ENCODE assay signal across 10 cellular contexts in the genomic region with DNA sequence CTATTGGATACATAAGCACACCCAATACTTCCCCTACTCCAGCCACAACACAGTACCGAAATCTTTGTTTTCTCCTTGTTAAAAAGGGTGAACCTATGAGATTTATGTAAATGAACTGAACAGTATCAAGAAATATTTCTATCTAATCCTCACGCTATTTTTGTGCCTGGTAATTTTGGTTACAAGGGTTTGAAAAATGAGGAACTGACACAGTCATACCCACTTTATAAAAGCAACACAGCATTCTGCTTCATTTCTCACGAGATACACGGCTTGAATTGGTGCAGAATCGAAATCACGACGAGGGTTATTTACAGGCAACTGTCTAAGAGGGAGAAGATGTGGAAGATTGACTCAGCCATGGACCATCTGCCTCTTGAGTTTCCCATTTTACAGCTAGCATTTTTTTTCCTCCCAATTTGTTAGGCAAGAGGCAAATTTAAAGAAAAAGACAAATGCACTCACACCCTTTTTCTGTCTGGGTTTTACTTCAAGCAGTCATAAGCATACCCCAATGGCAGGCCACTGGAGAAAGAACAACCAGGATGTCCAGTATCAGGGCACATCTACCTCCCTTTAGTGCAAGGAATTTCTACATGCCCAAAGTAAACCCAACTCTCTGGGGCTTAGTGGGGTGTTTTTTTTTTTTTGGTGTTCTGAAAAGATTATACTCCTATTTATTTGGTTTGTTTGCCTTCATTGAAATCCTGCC.
DNase-seq lines count a peak whose midpoint lies in the region; ATAC-seq lines count a peak whose summit lies in the region.
"Had no signal": no experiment of that assay in that cellular context is flagged by ENCODE, and none has a peak within 500 bp of the region (broad histone marks: within the 10 kb centered on the region; RNA-seq: fewer than 3 reads in every experiment).

No MANE protein-coding gene starts in this region.

- peaks cover 10% of the 10 kb centered on the region for H3K27me3 Mint-ChIP-seq in stimulated activated memory B cell treated with anti-CD40 and anti-IgM and Interleukin-4, amounts not matched to agents 10 μg/mL and 1 μg/mL and 100 μg/mL, for 72 hours
- no peaks in the 10 kb centered on the region for H3K27me3 Mint-ChIP-seq in activated CD4-positive, alpha-beta T cell treated with anti-CD3 and anti-CD28 coated beads, Interleukin-2, amount 10 ng/mL, durations not matched to agents 7 days and 5 days
- H3K27me3 Mint-ChIP-seq: activated naive CD4-positive, alpha-beta T cell treated with anti-CD3 and anti-CD28 coated beads, Interleukin-2, amount 50 U/mL, for 24 hours had no signal

- peaks cover 26% of the 10 kb centered on the region for H3K4me1 Mint-ChIP-seq in stimulated activated memory B cell treated with anti-CD40 and anti-IgM and Interleukin-4, amounts not matched to agents 10 μg/mL and 1 μg/mL and 100 μg/mL, for 72 hours
- H3K4me1 Mint-ChIP-seq in activated CD4-positive, alpha-beta T cell treated with anti-CD3 and anti-CD28 coated beads, Interleukin-2, amount 10 ng/mL, durations not matched to agents 7 days and 5 days = no peaks in the 10 kb centered on the region
- H3K4me1 Mint-ChIP-seq: activated naive CD4-positive, alpha-beta T cell treated with anti-CD3 and anti-CD28 coated beads, Interleukin-2, amount 50 U/mL, for 24 hours had no signal

- ATAC-seq in GM19025 (IDR thresholded peaks at IDR 0.05; ENCODE audit: low read depth, unreplicated experiment) (peak; percentile 68), HG02798 (IDR thresholded peaks at IDR 0.05; ENCODE audit: poor library complexity, unreplicated experiment) (peak; percentile 85)
- ATAC-seq in stimulated activated memory B cell treated with anti-CD40 and anti-IgM and Interleukin-4, amounts not matched to agents 10 μg/mL and 1 μg/mL and 100 μg/mL, for 72 hours = peak; percentile 83

- POLR2A ChIA-PET in activated CD4-positive, alpha-beta T cell treated with anti-CD3 and anti-CD28 coated beads, Interleukin-2, amount 10 ng/mL, durations not matched to agents 7 days and 5 days (lab: Charles Lee) = no interaction called here

- DNase-seq in Kasumi-1 (lab: John Stamatoyannopoulos, UW) = peak; percentile 1
- no peak for DNase-seq in NCI-H2227 (lab: John Stamatoyannopoulos, UW; ENCODE audit: unreplicated experiment)
- no peak for DNase-seq in ecto neural progenitor cell (ENCODE audit: low spot score)
- no peak for DNase-seq in NCI-H2029 treated with DMSO at 0.1 percent for 48 hours (lab: John Stamatoyannopoulos, UW)
- DNase-seq in activated CD4-positive, alpha-beta T cell treated with anti-CD3 and anti-CD28 coated beads, Interleukin-2, amount 10 ng/mL, durations not matched to agents 7 days and 5 days = no peak
- DNase-seq: NCI-H1417 had no signal

- H3K9me3 Mint-ChIP-seq in stimulated activated memory B cell treated with anti-CD40 and anti-IgM and Interleukin-4, amounts not matched to agents 10 μg/mL and 1 μg/mL and 100 μg/mL, for 72 hours = no peaks in the 10 kb centered on the region
- H3K9me3 Mint-ChIP-seq in activated CD4-positive, alpha-beta T cell treated with anti-CD3 and anti-CD28 coated beads, Interleukin-2, amount 10 ng/mL, durations not matched to agents 7 days and 5 days = no peaks in the 10 kb centered on the region
- H3K9me3 Mint-ChIP-seq: activated naive CD4-positive, alpha-beta T cell treated with anti-CD3 and anti-CD28 coated beads, Interleukin-2, amount 50 U/mL, for 24 hours had no signal

- H3K4me3 Mint-ChIP-seq in stimulated activated memory B cell treated with anti-CD40 and anti-IgM and Interleukin-4, amounts not matched to agents 10 μg/mL and 1 μg/mL and 100 μg/mL, for 72 hours = no peak overlapping the region
- H3K4me3 Mint-ChIP-seq in activated CD4-positive, alpha-beta T cell treated with anti-CD3 and anti-CD28 coated beads, Interleukin-2, amount 10 ng/mL, durations not matched to agents 7 days and 5 days = no peak overlapping the region
- H3K4me3 Mint-ChIP-seq: activated naive CD4-positive, alpha-beta T cell treated with anti-CD3 and anti-CD28 coated beads, Interleukin-2, amount 50 U/mL, for 24 hours had no signal

- peak overlapping the region; percentile 14 for H3K27ac Mint-ChIP-seq in stimulated activated memory B cell treated with anti-CD40 and anti-IgM and Interleukin-4, amounts not matched to agents 10 μg/mL and 1 μg/mL and 100 μg/mL, for 72 hours
- no peak overlapping the region for H3K27ac Mint-ChIP-seq in activated CD4-positive, alpha-beta T cell treated with anti-CD3 and anti-CD28 coated beads, Interleukin-2, amount 10 ng/mL, durations not matched to agents 7 days and 5 days
- H3K27ac Mint-ChIP-seq: activated naive CD4-positive, alpha-beta T cell treated with anti-CD3 and anti-CD28 coated beads, Interleukin-2, amount 50 U/mL, for 24 hours had no signal

- CTCF ChIA-PET in activated CD4-positive, alpha-beta T cell treated with anti-CD3 and anti-CD28 coated beads, Interleukin-2, amount 10 ng/mL, durations not matched to agents 7 days and 5 days (lab: Charles Lee) = no interaction called here

- no peaks in the 10 kb centered on the region for H3K36me3 Mint-ChIP-seq in stimulated activated memory B cell treated with anti-CD40 and anti-IgM and Interleukin-4, amounts not matched to agents 10 μg/mL and 1 μg/mL and 100 μg/mL, for 72 hours
- H3K36me3 Mint-ChIP-seq in activated CD4-positive, alpha-beta T cell treated with anti-CD3 and anti-CD28 coated beads, Interleukin-2, amount 10 ng/mL, durations not matched to agents 7 days and 5 days (ENCODE audit: low read depth) = no peaks in the 10 kb centered on the region
- H3K36me3 Mint-ChIP-seq: activated naive CD4-positive, alpha-beta T cell treated with anti-CD3 and anti-CD28 coated beads, Interleukin-2, amount 50 U/mL, for 24 hours had no signal

Comparison
In these comparisons a context has a peak if more than half of its experiments do, and no peak if none do; other contexts are left out.
1. DNase-seq: peak in Kasumi-1 (2 of 2); none in NCI-H2227 (single experiment), ecto neural progenitor cell (single experiment), NCI-H2029 treated with DMSO at 0.1 percent for 48 hours (single experiment) and activated CD4-positive, alpha-beta T cell treated with anti-CD3 and anti-CD28 coated beads, Interleukin-2, amount 10 ng/mL, durations not matched to agents 7 days and 5 days (single experiment).
2. Peak in every context shown above with its lines, with median percentiles within 50 percentile points of each other: ATAC-seq.